ENCODE assay signal across 24 cellular contexts in the genomic region with DNA sequence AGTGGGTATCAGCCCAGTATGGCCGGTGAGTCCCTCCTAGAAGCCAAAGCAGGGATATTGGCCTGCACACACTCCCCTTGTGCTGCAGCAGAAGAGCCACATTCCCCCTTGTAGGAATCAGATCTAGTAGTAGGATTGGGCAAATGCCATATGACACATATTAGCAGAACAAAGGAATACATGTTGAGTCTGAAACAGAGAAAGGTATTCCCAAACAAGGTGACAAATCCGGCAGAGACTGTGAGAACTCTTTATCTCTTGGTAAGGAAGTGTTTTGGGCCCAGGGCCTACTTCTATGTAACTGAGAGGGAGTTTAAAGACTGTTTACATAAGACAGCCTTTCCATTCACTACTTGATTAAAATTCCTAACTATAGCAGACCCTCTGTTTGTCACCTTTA.
"Had no signal": no experiment of that assay in that cellular context is flagged by ENCODE, and none has a peak within 500 bp of the region (broad histone marks: within the 10 kb centered on the region; RNA-seq: fewer than 3 reads in every experiment).

No MANE protein-coding gene starts in this region.

- H3K27ac ChIP-seq: left ventricle myocardium inferior, pancreas, prostate gland, skin epidermis, spleen, tibial nerve, uterus had no signal

- H3K9me3 ChIP-seq: left ventricle myocardium inferior, mucosa of descending colon, pancreas, prostate gland, spleen, tibial nerve, uterus had no signal

- H3K4me1 Mint-ChIP-seq: naive thymus-derived CD4-positive, alpha-beta T cell; stimulated activated effector memory CD8-positive, alpha-beta T cell treated with anti-CD3 and anti-CD28 coated beads, Interleukin-12 subunit alpha, Interleukin-12 subunit beta, amount 100 ng/mL, for 72 hours; stimulated activated naive CD8-positive, alpha-beta T cell treated with anti-CD3 and anti-CD28 coated beads, Interleukin-15, amount 100 ng/mL, for 72 hours had no signal

- H3K9me3 Mint-ChIP-seq: stimulated activated effector memory CD8-positive, alpha-beta T cell treated with anti-CD3 and anti-CD28 coated beads, Interleukin-12 subunit alpha, Interleukin-12 subunit beta, amount 100 ng/mL, for 72 hours; stimulated activated naive CD8-positive, alpha-beta T cell treated with anti-CD3 and anti-CD28 coated beads, Interleukin-15, amount 100 ng/mL, for 72 hours; type B pancreatic cell had no signal

- H3K4me3 Mint-ChIP-seq: naive thymus-derived CD4-positive, alpha-beta T cell; natural killer cell treated with Interleukin-12 subunit alpha and Interleukin-12 subunit beta and Interleukin-15 and Interleukin-18, amount 100 ng/mL, for 72 hours; stimulated activated effector memory CD8-positive, alpha-beta T cell treated with anti-CD3 and anti-CD28 coated beads, Interleukin-12 subunit alpha, Interleukin-12 subunit beta, amount 100 ng/mL, for 72 hours; stimulated activated naive CD8-positive, alpha-beta T cell treated with anti-CD3 and anti-CD28 coated beads, Interleukin-15, amount 100 ng/mL, for 72 hours; type B pancreatic cell had no signal

- DNase-seq: islet precursor cell; left ventricle myocardium inferior; midbrain; mucosa of descending colon; naive thymus-derived CD4-positive, alpha-beta T cell; nucleus accumbens; pancreas; posterior cingulate gyrus; retina; right cardiac atrium; spleen; stimulated activated CD4-positive, alpha-beta T cell treated with anti-CD3 and anti-CD28 coated beads, Interleukin-4, amount 100 ng/mL, for 24 hours; stimulated activated naive CD4-positive, alpha-beta T cell; stimulated activated naive CD8-positive, alpha-beta T cell treated with anti-CD3 and anti-CD28 coated beads, Interleukin-15, amount 100 ng/mL, for 72 hours; substantia nigra; uterus had no signal

- FAIRE-seq: pancreas had no signal

- H3K27ac Mint-ChIP-seq: naive thymus-derived CD4-positive, alpha-beta T cell; natural killer cell treated with Interleukin-12 subunit alpha and Interleukin-12 subunit beta and Interleukin-15 and Interleukin-18, amount 100 ng/mL, for 72 hours; stimulated activated effector memory CD8-positive, alpha-beta T cell treated with anti-CD3 and anti-CD28 coated beads, Interleukin-12 subunit alpha, Interleukin-12 subunit beta, amount 100 ng/mL, for 72 hours; stimulated activated naive CD8-positive, alpha-beta T cell treated with anti-CD3 and anti-CD28 coated beads, Interleukin-15, amount 100 ng/mL, for 72 hours; type B pancreatic cell had no signal

- H3K27me3 Mint-ChIP-seq: naive thymus-derived CD4-positive, alpha-beta T cell; natural killer cell treated with Interleukin-12 subunit alpha and Interleukin-12 subunit beta and Interleukin-15 and Interleukin-18, amount 100 ng/mL, for 72 hours; stimulated activated naive CD8-positive, alpha-beta T cell treated with anti-CD3 and anti-CD28 coated beads, Interleukin-15, amount 100 ng/mL, for 72 hours; type B pancreatic cell had no signal

- H3K27me3 ChIP-seq: pancreas, spleen, tibial nerve, uterus had no signal

- H3K4me3 ChIP-seq: left ventricle myocardium inferior, lung, mucosa of descending colon, pancreas, prostate gland, skin epidermis, spleen, tibial nerve, uterus had no signal

- H3K36me3 Mint-ChIP-seq: naive thymus-derived CD4-positive, alpha-beta T cell; natural killer cell treated with Interleukin-12 subunit alpha and Interleukin-12 subunit beta and Interleukin-15 and Interleukin-18, amount 100 ng/mL, for 72 hours; stimulated activated effector memory CD8-positive, alpha-beta T cell treated with anti-CD3 and anti-CD28 coated beads, Interleukin-12 subunit alpha, Interleukin-12 subunit beta, amount 100 ng/mL, for 72 hours; type B pancreatic cell had no signal

- H3K4me1 ChIP-seq: left ventricle myocardium inferior, pancreas, prostate gland, spleen, tibial nerve, uterus had no signal

- ATAC-seq: mucosa of descending colon; naive thymus-derived CD4-positive, alpha-beta T cell; natural killer cell treated with Interleukin-12 subunit alpha and Interleukin-12 subunit beta and Interleukin-15 and Interleukin-18, amount 100 ng/mL, for 72 hours; pancreas; right cardiac atrium; sciatic nerve; stimulated activated effector memory CD8-positive, alpha-beta T cell treated with anti-CD3 and anti-CD28 coated beads, Interleukin-12 subunit alpha, Interleukin-12 subunit beta, amount 100 ng/mL, for 72 hours; stimulated activated naive CD8-positive, alpha-beta T cell treated with anti-CD3 and anti-CD28 coated beads, Interleukin-15, amount 100 ng/mL, for 72 hours had no signal

- H3K36me3 ChIP-seq: left ventricle myocardium inferior, pancreas, prostate gland, spleen, tibial nerve, uterus had no signal
